Comparison of ENCODE assay signal across 17 cellular contexts in genomic region chr12:131422744-131423143, GRCh38.
DNase-seq lines count a peak whose midpoint lies in the region; ATAC-seq and TF ChIP-seq lines count a peak whose summit lies in the region.
"Had no signal": no experiment of that assay in that cellular context is flagged by ENCODE, and none has a peak within 500 bp of the region (broad histone marks: within the 10 kb centered on the region; RNA-seq: fewer than 3 reads in every experiment).

No MANE protein-coding gene starts in this region.

- H4K20me1 ChIP-seq in osteoblast (ENCODE audit: insufficient read depth, low read length) = no peaks in the 10 kb centered on the region

- TF ChIP-seq CTCF in natural killer cell (IDR thresholded peaks at IDR 0.05) = no peak
- no peak for TF ChIP-seq CTCF in brain (conservative IDR thresholded peaks at IDR 0.05)
- TF ChIP-seq CTCF in osteoblast (IDR thresholded peaks at IDR 0.05; ENCODE audit: extremely low read depth, low read depth, low read length) = no peak
- no peak for TF ChIP-seq CTCF in WTC11 (IDR thresholded peaks at IDR 0.05)
- TF ChIP-seq CTCF in endodermal cell (conservative IDR thresholded peaks at IDR 0.05) = no peak
- no peak for TF ChIP-seq CTCF in colonic mucosa (IDR thresholded peaks at IDR 0.05)

- H2AFZ ChIP-seq in osteoblast (ENCODE audit: low read length) = no peak overlapping the region
- H2AFZ ChIP-seq: GM23248 had no signal

- ATAC-seq in natural killer cell treated with Interleukin-12 subunit alpha and Interleukin-12 subunit beta and Interleukin-15 and Interleukin-18, amount 100 ng/mL, for 72 hours = no peak
- ATAC-seq in natural killer cell (no peak), WTC11 (no peak)

- H3K36me3 Mint-ChIP-seq in natural killer cell treated with Interleukin-12 subunit alpha and Interleukin-12 subunit beta and Interleukin-15 and Interleukin-18, amount 100 ng/mL, for 72 hours = peaks cover 14% of the 10 kb centered on the region
- H3K36me3 Mint-ChIP-seq in natural killer cell = peaks cover 12% of the 10 kb centered on the region
- H3K36me3 Mint-ChIP-seq in brain = no peaks in the 10 kb centered on the region
- H3K36me3 Mint-ChIP-seq in WTC11 = peaks cover 43% of the 10 kb centered on the region
- H3K36me3 Mint-ChIP-seq in endodermal cell (ENCODE audit: low read depth) = no peaks in the 10 kb centered on the region
- H3K36me3 Mint-ChIP-seq: CD4-positive, CD25-positive, alpha-beta regulatory T cell had no signal

- POLR2A ChIA-PET in WTC11 (lab: Charles Lee) = no interaction called here

- H3K27me3 ChIP-seq in osteoblast (ENCODE audit: insufficient read depth, low read length) (no peaks in the 10 kb centered on the region), endodermal cell (ENCODE audit: control insufficient read depth, insufficient read depth, low read length, poor library complexity, severe bottlenecking) (no peaks in the 10 kb centered on the region), colonic mucosa (no peaks in the 10 kb centered on the region)
- H3K27me3 ChIP-seq: BE2C had no signal

- no peak overlapping the region for H3K4me3 Mint-ChIP-seq in natural killer cell treated with Interleukin-12 subunit alpha and Interleukin-12 subunit beta and Interleukin-15 and Interleukin-18, amount 100 ng/mL, for 72 hours
- H3K4me3 Mint-ChIP-seq in natural killer cell = no peak overlapping the region
- peak overlapping the region in 1 of 5 experiments; percentile 51 for H3K4me3 Mint-ChIP-seq in brain
- no peak overlapping the region for H3K4me3 Mint-ChIP-seq in WTC11
- H3K4me3 Mint-ChIP-seq in endodermal cell = no peak overlapping the region
- H3K4me3 Mint-ChIP-seq: CD4-positive, CD25-positive, alpha-beta regulatory T cell; HFFc6 had no signal

- H3K4me1 ChIP-seq in osteoblast (ENCODE audit: insufficient read depth, low read length) = no peaks in the 10 kb centered on the region
- H3K4me1 ChIP-seq in endodermal cell (ENCODE audit: control insufficient read depth, insufficient read depth, low read length) = no peaks in the 10 kb centered on the region
- H3K4me1 ChIP-seq in colonic mucosa = no peaks in the 10 kb centered on the region
- H3K4me1 ChIP-seq: Caco-2 had no signal

- H3K36me3 ChIP-seq in osteoblast (ENCODE audit: insufficient read depth, low read length) (no peaks in the 10 kb centered on the region), endodermal cell (ENCODE audit: control insufficient read depth, insufficient read depth, low read length) (no peaks in the 10 kb centered on the region), colonic mucosa (no peaks in the 10 kb centered on the region)
- H3K36me3 ChIP-seq: BE2C had no signal

- CTCF ChIA-PET in WTC11 (lab: Charles Lee) = no interaction called here

- H3K79me2 ChIP-seq in osteoblast (ENCODE audit: insufficient read depth, low read length) = no peaks in the 10 kb centered on the region

- no peak overlapping the region for H3K4me3 ChIP-seq in osteoblast (ENCODE audit: insufficient read depth, low read length)
- no peak overlapping the region for H3K4me3 ChIP-seq in endodermal cell (ENCODE audit: low read length)
- no peak overlapping the region for H3K4me3 ChIP-seq in colonic mucosa
- H3K4me3 ChIP-seq: GM23248 had no signal

- H3K9me3 Mint-ChIP-seq in natural killer cell treated with Interleukin-12 subunit alpha and Interleukin-12 subunit beta and Interleukin-15 and Interleukin-18, amount 100 ng/mL, for 72 hours = no peaks in the 10 kb centered on the region
- H3K9me3 Mint-ChIP-seq in natural killer cell = peaks cover 0 to 5% of the 10 kb centered on the region in 2 donors
- H3K9me3 Mint-ChIP-seq in brain = peaks cover 26 to 46% (median 40%) of the 10 kb centered on the region in 5 experiments
- peaks cover 59% of the 10 kb centered on the region for H3K9me3 Mint-ChIP-seq in WTC11
- H3K9me3 Mint-ChIP-seq in endodermal cell = peaks cover 40% of the 10 kb centered on the region

- no peak overlapping the region for H3K27ac ChIP-seq in osteoblast (ENCODE audit: low read depth, low read length)
- H3K27ac ChIP-seq in endodermal cell (ENCODE audit: low read depth, low read length) = no peak overlapping the region
- no peak overlapping the region for H3K27ac ChIP-seq in colonic mucosa
- H3K27ac ChIP-seq: GM23248, HL-60 had no signal

- H3K9me3 ChIP-seq in osteoblast (ENCODE audit: low read depth, low read length) (peaks cover 3% of the 10 kb centered on the region), endodermal cell (ENCODE audit: control insufficient read depth, low read length) (peaks cover 14% of the 10 kb centered on the region), colonic mucosa (no peaks in the 10 kb centered on the region)
- H3K9me3 ChIP-seq: BE2C had no signal

- peak; percentile 25 for DNase-seq in natural killer cell treated with Interleukin-12 subunit alpha and Interleukin-12 subunit beta and Interleukin-15 and Interleukin-18, amount 100 ng/mL, for 72 hours (ENCODE audit: low spot score)
- no peak for DNase-seq in natural killer cell
- peak; percentile 58 for DNase-seq in osteoblast (ENCODE audit: insufficient read length, low spot score, missing footprints)
- no peak for DNase-seq in WTC11 (ENCODE audit: low spot score)
- DNase-seq in endodermal cell = no peak
- DNase-seq in colonic mucosa = no peak
- DNase-seq: ACHN; BE2C; C1 segment of cervical spinal cord; Caco-2; CD4-positive, CD25-positive, alpha-beta regulatory T cell; GM23248; HCEC 1CT; HFFc6; IMR-90 had no signal

- H3K4me1 Mint-ChIP-seq in natural killer cell treated with Interleukin-12 subunit alpha and Interleukin-12 subunit beta and Interleukin-15 and Interleukin-18, amount 100 ng/mL, for 72 hours (ENCODE audit: low read depth in 2 of 2) = no peaks in the 10 kb centered on the region
- no peaks in the 10 kb centered on the region for H3K4me1 Mint-ChIP-seq in natural killer cell
- H3K4me1 Mint-ChIP-seq in brain = peaks cover 26% of the 10 kb centered on the region
- 0 out of 2 replicates have a peak, but pooled peaks cover 3% of the 10 kb centered on the region for H3K4me1 Mint-ChIP-seq in WTC11
- no peaks in the 10 kb centered on the region for H3K4me1 Mint-ChIP-seq in endodermal cell
- H3K4me1 Mint-ChIP-seq: CD4-positive, CD25-positive, alpha-beta regulatory T cell had no signal

- peaks cover 11 to 33% of the 10 kb centered on the region in 2 donors for H3K27me3 Mint-ChIP-seq in natural killer cell treated with Interleukin-12 subunit alpha and Interleukin-12 subunit beta and Interleukin-15 and Interleukin-18, amount 100 ng/mL, for 72 hours
- peaks cover 11 to 21% of the 10 kb centered on the region in 2 donors for H3K27me3 Mint-ChIP-seq in natural killer cell (ENCODE audit: low read depth in 2 of 2)
- H3K27me3 Mint-ChIP-seq in brain = peaks cover 12% of the 10 kb centered on the region
- H3K27me3 Mint-ChIP-seq in WTC11 (ENCODE audit: low read depth) = peaks cover 16% of the 10 kb centered on the region
- H3K27me3 Mint-ChIP-seq in endodermal cell (ENCODE audit: insufficient read depth) = peaks cover 11% of the 10 kb centered on the region

- no peak overlapping the region for H3K27ac Mint-ChIP-seq in natural killer cell treated with Interleukin-12 subunit alpha and Interleukin-12 subunit beta and Interleukin-15 and Interleukin-18, amount 100 ng/mL, for 72 hours
- H3K27ac Mint-ChIP-seq in natural killer cell (no peak overlapping the region), brain (peak overlapping the region in 3 of 5 experiments; percentile 4 to 46 (median 17)), WTC11 (no peak overlapping the region), endodermal cell (no peak overlapping the region)
- H3K27ac Mint-ChIP-seq: CD4-positive, CD25-positive, alpha-beta regulatory T cell; HFFc6 had no signal

- H3K9ac ChIP-seq in endodermal cell (ENCODE audit: extremely low read depth, low read length, poor library complexity, severe bottlenecking) (no peak overlapping the region), colonic mucosa (ENCODE audit: low read depth in 2 of 2, low read length in 2 of 2) (no peak overlapping the region)
- H3K9ac ChIP-seq: GM23248 had no signal

- 92 to 94% methylated on average over 7 to 9 of the region's 9 CpGs for WGBS in endodermal cell (ENCODE audit: insufficient coverage in 1 of 2, insufficient read length in 1 of 2), 2 experiments

- no peak overlapping the region for H3K4me2 ChIP-seq in osteoblast (ENCODE audit: insufficient read depth, low read length)

- intact Hi-C loops in natural killer cell (cut with micrococcal nuclease) (no loop called here), colonic mucosa (cut with DNase I) (no loop called here)

TF ChIP-seq in WTC11, 78 proteins besides CTCF, POLR2A, EP300 and RAD21 (continues in another document):
- TF ChIP-seq NR3C1 (CRISPR knock-in tag; conservative IDR thresholded peaks at IDR 0.05; ENCODE audit: low read depth) (no peak), IRF2 (CRISPR knock-in tag; IDR thresholded peaks at IDR 0.05; ENCODE audit: borderline replicate concordance, low read depth) (no peak), ZMAT4 (CRISPR knock-in tag; IDR thresholded peaks at IDR 0.05) (no peak), SMAD3 (CRISPR knock-in tag; IDR thresholded peaks at IDR 0.05; ENCODE audit: borderline replicate concordance) (no peak), CREB1 (CRISPR knock-in tag; IDR thresholded peaks at IDR 0.05) (no peak), ZNF396 (CRISPR knock-in tag; IDR thresholded peaks at IDR 0.05; ENCODE audit: borderline replicate concordance) (no peak), NR2C2 (CRISPR knock-in tag; IDR thresholded peaks at IDR 0.05) (no peak), OVOL2 (CRISPR knock-in tag; IDR thresholded peaks at IDR 0.05; ENCODE audit: borderline replicate concordance) (no peak), TP53 (CRISPR knock-in tag; IDR thresholded peaks at IDR 0.05) (no peak), ERG (CRISPR knock-in tag; IDR thresholded peaks at IDR 0.05) (no peak)

Comparison
In these comparisons a context has a peak if more than half of its experiments do, and no peak if none do; other contexts are left out.
1. DNase-seq: peak in natural killer cell treated with Interleukin-12 subunit alpha and Interleukin-12 subunit beta and Interleukin-15 and Interleukin-18, amount 100 ng/mL, for 72 hours (single experiment) and osteoblast (single experiment); none in natural killer cell (single experiment), WTC11 (single experiment), endodermal cell (single experiment) and colonic mucosa (single experiment).
2. H3K27ac Mint-ChIP-seq: peak in brain (3 of 5); none in natural killer cell treated with Interleukin-12 subunit alpha and Interleukin-12 subunit beta and Interleukin-15 and Interleukin-18, amount 100 ng/mL, for 72 hours (0 of 2), natural killer cell (0 of 2), WTC11 (single experiment) and endodermal cell (single experiment).